Comparison of ENCODE assay signal across 18 cellular contexts in the genomic region with DNA sequence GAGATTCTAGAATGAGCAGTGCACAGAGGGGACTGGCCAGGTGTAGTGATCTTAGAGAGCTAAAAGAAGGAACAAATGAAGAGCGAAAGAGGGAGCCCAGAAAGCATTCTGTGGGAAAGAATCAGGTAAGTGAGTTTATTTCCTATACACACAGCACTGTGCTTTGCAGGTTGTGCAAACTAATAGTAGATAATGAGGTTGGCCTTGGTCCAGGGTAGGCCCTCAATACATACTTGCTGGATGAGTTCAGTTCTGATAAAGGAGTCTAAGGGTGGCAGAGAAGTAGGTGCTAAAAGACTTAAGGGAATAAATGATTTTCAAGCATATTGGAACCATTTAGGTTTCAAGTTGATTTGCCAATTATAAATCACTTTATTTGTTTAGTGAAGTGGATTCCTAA.
"Had no signal": no experiment of that assay in that cellular context is flagged by ENCODE, and none has a peak within 500 bp of the region (broad histone marks: within the 10 kb centered on the region; RNA-seq: fewer than 3 reads in every experiment).

No MANE protein-coding gene starts in this region.

- DNase-seq: colonic mucosa; dermis blood vessel endothelial cell; endodermal cell; foreskin melanocyte; head of caudate nucleus; kidney; left colon; mesendoderm; nephron progenitor cell; psoas muscle; spleen; stimulated activated CD4-positive, alpha-beta T cell treated with anti-CD3 and anti-CD28 coated beads, Interleukin-15, amount 100 ng/mL, for 24 hours; stimulated activated CD4-positive, alpha-beta T cell treated with anti-CD3 and anti-CD28 coated beads, Interleukin-1b, Interleukin-23, amount 100 ng/mL, for 48 hours; stimulated activated CD4-positive, alpha-beta T cell treated with anti-CD3 and anti-CD28 coated beads, Interleukin-4, amount 100 ng/mL, for 24 hours; stimulated activated naive B cell treated with anti-CD40 and anti-IgM and Interleukin-4, amounts not matched to agents 10 μg/mL and 1 μg/mL and 100 μg/mL, for 72 hours; thyroid gland had no signal

- ATAC-seq: left colon; naive thymus-derived CD4-positive, alpha-beta T cell; psoas muscle; sciatic nerve; stimulated activated naive B cell treated with anti-CD40 and anti-IgM and Interleukin-4, amounts not matched to agents 10 μg/mL and 1 μg/mL and 100 μg/mL, for 72 hours had no signal
